In genomic region chr20:9517297-9518134, GRCh38 we compare ENCODE assay signal across 26 cellular contexts. TPM values are rescaled to one million over a fixed set of nuclear protein-coding genes. Genes with fewer than 3 reads are reported as not detected.
DNase-seq lines count a peak whose midpoint lies in the region; ATAC-seq and TF ChIP-seq lines count a peak whose summit lies in the region.
"Had no signal": no experiment of that assay in that cellular context is flagged by ENCODE, and none has a peak within 500 bp of the region (broad histone marks: within the 10 kb centered on the region; RNA-seq: fewer than 3 reads in every experiment).

No MANE protein-coding gene starts in this region.

- in situ Hi-C loops in astrocyte of the cerebellum (cut with HindIII; ENCODE audit: low sequenced_read_pairs) = no loop called here

- ATAC-seq in lung (ENCODE audit: insufficient read depth, low FRiP score) (no peak), heart left ventricle (no peak)
- ATAC-seq: activated naive CD8-positive, alpha-beta T cell treated with anti-CD3 and anti-CD28 coated beads, Interleukin-2, amount 50 U/mL, for 24 hours; activated T-cell treated with anti-CD3 and anti-CD28 coated beads, Interleukin-2, amount 50 U/mL, for 4 hours; right cardiac atrium had no signal

- H3K27ac ChIP-seq in lung (ENCODE audit: low read depth in 1 of 2, low read length in 1 of 2) (no peak overlapping the region), heart left ventricle (no peak overlapping the region)
- H3K27ac ChIP-seq: BLaER1 treated with 17β-estradiol and CSF1 and Interleukin-3, amounts not matched to agents 10 nM and 100 nM; Peyer's patch; upper lobe of left lung had no signal

- no peak for TF ChIP-seq POLR2A in heart left ventricle (IDR thresholded peaks at IDR 0.05)

- H3K9me3 ChIP-seq in lung (ENCODE audit: control insufficient read depth in 2 of 2, insufficient read depth in 1 of 2, low read length in 1 of 2) (peaks cover 0 to 5% of the 10 kb centered on the region in 2 donors), heart left ventricle (no peaks in the 10 kb centered on the region)
- H3K9me3 ChIP-seq: Peyer's patch, upper lobe of left lung had no signal

- H3K27me3 ChIP-seq in lung (ENCODE audit: control insufficient read depth, insufficient read depth) = peaks cover 6% of the 10 kb centered on the region
- H3K27me3 ChIP-seq in heart left ventricle = peaks cover 4 to 91% (median 47%) of the 10 kb centered on the region in 9 donors

- intact Hi-C loops in heart left ventricle (cut with DNase I) = loop anchor here in 1 of 10 donors (1.0 kb wide), 1 partner anchor 18 kb away; no protein-coding TSS in a partner anchor

- TF ChIP-seq CTCF in GM12864 (IDR thresholded peaks at IDR 0.05; ENCODE audit: low read depth, low read length, missing control alignments) (peak; percentile 34), astrocyte of the cerebellum (IDR thresholded peaks at IDR 0.05; ENCODE audit: low read depth, low read length, missing control alignments) (peak; percentile 1), lung (IDR thresholded peaks at IDR 0.05; ENCODE audit: control extremely low read depth, extremely low read depth) (no peak), heart left ventricle (IDR thresholded peaks at IDR 0.05) (no peak)

- DNase-seq in DMS79 (lab: John Stamatoyannopoulos, UW) (peak; percentile 11), GM12864 (ENCODE audit: low read depth) (no peak), astrocyte of the cerebellum (ENCODE audit: low read depth) (no peak), lung (ENCODE audit: low spot score) (peak; percentile 42), RPMI8226 (no peak), cerebellar cortex (ENCODE audit: low spot score) (no peak), NCI-H526 treated with DMSO at 0.1 percent for 48 hours (lab: John Stamatoyannopoulos, UW) (no peak), heart left ventricle (no peak)
- DNase-seq: activated CD4-positive, alpha-beta T cell treated with anti-CD3 and anti-CD28 coated beads, Interleukin-2, amount 10 ng/mL, durations not matched to agents 7 days and 5 days; activated gamma-delta T cell treated with Interleukin-2 at 50 U/mL for 16 hours; activated naive CD8-positive, alpha-beta T cell treated with anti-CD3 and anti-CD28 coated beads, Interleukin-2, amount 50 U/mL, for 24 hours; activated T-cell treated with anti-CD3 and anti-CD28 coated beads, Interleukin-2, amount 50 U/mL, for 4 hours; COR-L47; GOT3; kidney; NCI-H1092 treated with DMSO at 0.1 percent for 48 hours; NCI-H446 treated with DMSO at 0.1 percent for 48 hours; Peyer's patch; right cardiac atrium; SIG-M5; stimulated activated CD4-positive, alpha-beta T cell treated with anti-CD3 and anti-CD28 coated beads, Interleukin-12 subunit alpha, Interleukin-12 subunit beta, amount 100 ng/mL, for 4 hours; stimulated activated CD4-positive, alpha-beta T cell treated with anti-CD3 and anti-CD28 coated beads, Interleukin-4, amount 100 ng/mL, for 1 hour; T1000 had no signal

- 44 to 52% methylated on average over 6 of the region's 6 CpGs for WGBS in lung, 2 donors
- 42 to 65% (median 52%) methylated on average over 6 of the region's 6 CpGs for WGBS in heart left ventricle, 4 donors

- peaks cover 0 to 17% of the 10 kb centered on the region in 2 donors for H3K4me1 ChIP-seq in lung (ENCODE audit: control insufficient read depth in 2 of 2, insufficient read depth in 2 of 2, low read length in 2 of 2)
- peaks cover 0 to 30% (median 19%) of the 10 kb centered on the region in 12 donors for H3K4me1 ChIP-seq in heart left ventricle

- H3K4me3 ChIP-seq in GM12864 (ENCODE audit: low read depth, low read length) = peak overlapping the region; percentile 74
- no peak overlapping the region for H3K4me3 ChIP-seq in astrocyte of the cerebellum (ENCODE audit: low read depth, low read length)
- H3K4me3 ChIP-seq in lung = no peak overlapping the region
- H3K4me3 ChIP-seq in heart left ventricle = no peak overlapping the region
- H3K4me3 ChIP-seq: BLaER1 treated with 17β-estradiol and CSF1 and Interleukin-3, amounts not matched to agents 10 nM and 100 nM; Peyer's patch had no signal

- no peaks in the 10 kb centered on the region for H3K36me3 ChIP-seq in lung (ENCODE audit: control insufficient read depth in 2 of 2, insufficient read depth in 2 of 2, low read length in 2 of 2)
- H3K36me3 ChIP-seq in heart left ventricle = no peaks in the 10 kb centered on the region
- H3K36me3 ChIP-seq: BLaER1 treated with 17β-estradiol and CSF1 and Interleukin-3, amounts not matched to agents 10 nM and 100 nM; Peyer's patch; upper lobe of left lung had no signal

RNA-seq across cellular contexts. Expression of gene LAMP5, which starts 3.1 kb away (rescaled TPM):
- 1 to 10 TPM in 1 of 2 donors, under 1 TPM in 1; 0.31 to 3.3 TPM for total RNA-seq in lung
- polyA plus RNA-seq in lung = under 1 TPM; 0.06 to 0.15 TPM
- under 1 TPM in 3 of 9 donors, not detected in 6; 0.19 to 0.42 (median 0.41) TPM for total RNA-seq in heart left ventricle
- polyA plus RNA-seq in heart left ventricle = under 1 TPM in 1 of 2 donors, not detected in 1; 0.04 TPM
- total RNA-seq: activated CD4-positive, alpha-beta T cell treated with anti-CD3 and anti-CD28 coated beads, Interleukin-2, amount 10 ng/mL, durations not matched to agents 7 days and 5 days; activated T-cell treated with anti-CD3 and anti-CD28 coated beads, Interleukin-2, amount 50 U/mL, for 4 hours; glomerular endothelial cell; Peyer's patch; right cardiac atrium had no signal

Comparison
In these comparisons a context has a peak if more than half of its experiments do, and no peak if none do; other contexts are left out.
1. DNase-seq: peak in DMS79 (single experiment) and lung (single experiment); none in GM12864 (single experiment), astrocyte of the cerebellum (single experiment), RPMI8226 (single experiment), cerebellar cortex (single experiment), NCI-H526 treated with DMSO at 0.1 percent for 48 hours (single experiment) and heart left ventricle (0 of 5).
2. CTCF ChIP-seq: peak in GM12864 (single experiment) and astrocyte of the cerebellum (single experiment); none in lung (single experiment) and heart left ventricle (0 of 12).